In the genomic region with DNA sequence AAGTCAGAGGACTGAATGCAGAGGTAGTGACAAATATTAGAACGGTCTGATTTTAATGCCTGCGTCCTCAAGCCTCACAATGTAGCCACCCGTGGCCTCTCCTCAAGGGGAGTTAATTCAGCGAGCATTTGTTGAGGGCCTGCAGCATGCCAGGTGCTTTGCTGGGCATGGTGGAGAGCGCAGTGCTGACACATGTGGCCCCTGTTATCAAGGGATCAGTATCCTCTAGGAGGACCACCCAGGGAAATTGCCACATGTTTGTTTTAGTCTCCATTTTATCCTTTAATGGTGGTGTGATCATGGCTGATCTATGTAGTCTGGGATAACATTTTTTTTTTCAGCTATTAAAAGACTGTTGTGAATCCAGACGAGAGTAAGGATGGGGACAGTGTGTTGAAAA, we compare ENCODE assay signal across 17 cellular contexts. TPM values are rescaled to one million over a fixed set of nuclear protein-coding genes. Genes with fewer than 3 reads are reported as not detected.
DNase-seq lines count a peak whose midpoint lies in the region; ATAC-seq, FAIRE-seq and TF ChIP-seq lines count a peak whose summit lies in the region.
"Had no signal": no experiment of that assay in that cellular context is flagged by ENCODE, and none has a peak within 500 bp of the region (broad histone marks: within the 10 kb centered on the region; RNA-seq: fewer than 3 reads in every experiment).

No MANE protein-coding gene starts in this region.

- DNase-seq in SHP77 (lab: John Stamatoyannopoulos, UW) (peak; percentile 28 to 59), SHP77 treated with DMSO at 0.1 percent for 48 hours (lab: John Stamatoyannopoulos, UW) (no peak), OCI-LY7 (ENCODE audit: low spot score) (no peak), epithelial cell of prostate (ENCODE audit: low read depth, low spot score) (no peak), RCC 7860 (ENCODE audit: low spot score) (no peak), DMS114 treated with DMSO at 0.1 percent for 48 hours (lab: John Stamatoyannopoulos, UW; ENCODE audit: unreplicated experiment) (no peak)
- DNase-seq: activated CD4-positive, alpha-beta T cell treated with anti-CD3 and anti-CD28 coated beads, Interleukin-2, amount 50 U/mL, for 4 hours; activated naive CD4-positive, alpha-beta T cell treated with anti-CD3 and anti-CD28 coated beads, Interleukin-2, amount 10 ng/mL, durations not matched to agents 7 days and 5 days; activated T-cell treated with anti-CD3 and anti-CD28 coated beads, Interleukin-2, amount 50 U/mL, for 24 hours; aorta; CD4-positive, alpha-beta T cell; stimulated activated CD4-positive, alpha-beta T cell treated with anti-CD3 and anti-CD28 coated beads, Interleukin-4, amount 100 ng/mL, for 24 hours; uterus had no signal

- peak overlapping the region; percentile 69; the same call in 1 of the 2 replicates for H2AFZ ChIP-seq in OCI-LY7 (ENCODE audit: low read length)

- no peak overlapping the region for H3K4me3 Mint-ChIP-seq in stimulated activated memory B cell treated with anti-CD40 and anti-IgM and Interleukin-4, amounts not matched to agents 10 μg/mL and 1 μg/mL and 100 μg/mL, for 72 hours
- H3K4me3 Mint-ChIP-seq: activated naive CD4-positive, alpha-beta T cell treated with anti-CD3 and anti-CD28 coated beads, Interleukin-2, amount 10 ng/mL, durations not matched to agents 7 days and 5 days; activated T-cell treated with anti-CD3 and anti-CD28 coated beads, Interleukin-2, amount 50 U/mL, for 24 hours; CD4-positive, alpha-beta T cell; central memory CD8-positive, alpha-beta T cell had no signal

- no TSS peak for BruUV-seq in OCI-LY7 (replicated peaks; lab: Mats Ljungman, UMichigan)

- no peak overlapping the region for H3K4me3 ChIP-seq in OCI-LY7 (ENCODE audit: low read depth, low read length, poor library complexity, severe bottlenecking)
- H3K4me3 ChIP-seq: psoas muscle, uterus had no signal

- H3K36me3 Mint-ChIP-seq in stimulated activated memory B cell treated with anti-CD40 and anti-IgM and Interleukin-4, amounts not matched to agents 10 μg/mL and 1 μg/mL and 100 μg/mL, for 72 hours: no peaks in the 10 kb centered on the region
- H3K36me3 Mint-ChIP-seq: activated naive CD4-positive, alpha-beta T cell treated with anti-CD3 and anti-CD28 coated beads, Interleukin-2, amount 10 ng/mL, durations not matched to agents 7 days and 5 days had no signal

- no peak for FAIRE-seq in RCC 7860 (lab: Jason Lieb, UNC)

- no peak for TF ChIP-seq CTCF in OCI-LY7 (conservative IDR thresholded peaks at IDR 0.05; ENCODE audit: low read length)

- H3K27ac Mint-ChIP-seq in stimulated activated memory B cell treated with anti-CD40 and anti-IgM and Interleukin-4, amounts not matched to agents 10 μg/mL and 1 μg/mL and 100 μg/mL, for 72 hours: peak overlapping the region; percentile 87
- H3K27ac Mint-ChIP-seq: activated naive CD4-positive, alpha-beta T cell treated with anti-CD3 and anti-CD28 coated beads, Interleukin-2, amount 10 ng/mL, durations not matched to agents 7 days and 5 days; activated T-cell treated with anti-CD3 and anti-CD28 coated beads, Interleukin-2, amount 50 U/mL, for 24 hours; CD4-positive, alpha-beta T cell had no signal

- H3K4me1 Mint-ChIP-seq in stimulated activated memory B cell treated with anti-CD40 and anti-IgM and Interleukin-4, amounts not matched to agents 10 μg/mL and 1 μg/mL and 100 μg/mL, for 72 hours: peaks cover 50% of the 10 kb centered on the region

- H3K27ac ChIP-seq in OCI-LY7 (ENCODE audit: low read depth, low read length, poor library complexity, severe bottlenecking): no peak overlapping the region
- H3K27ac ChIP-seq in epithelial cell of prostate: peak overlapping the region; percentile 66
- H3K27ac ChIP-seq: psoas muscle, uterus had no signal

- H3K36me3 ChIP-seq in OCI-LY7 (ENCODE audit: insufficient read depth, low read length): no peaks in the 10 kb centered on the region
- H3K36me3 ChIP-seq: uterus had no signal

- no peaks in the 10 kb centered on the region for H3K9me3 ChIP-seq in OCI-LY7 (ENCODE audit: low read length)
- H3K9me3 ChIP-seq: psoas muscle, uterus had no signal

- POLR2A ChIA-PET in OCI-LY7 (lab: Charles Lee): interaction anchor here (0.6 to 0.7 kb wide), 2 partner anchors 61 to 80 kb away, joined by 3 to 4 read pairs; no protein-coding TSS in a partner anchor

- CTCF ChIA-PET in OCI-LY7 (lab: Charles Lee; ENCODE audit: unreplicated experiment): interaction anchor here (0.9 kb wide), 1 partner anchor 22 kb away, joined by 8 read pairs; no protein-coding TSS in a partner anchor

- H3K4me1 ChIP-seq in OCI-LY7 (ENCODE audit: insufficient read depth, low read length, poor library complexity, severe bottlenecking): peaks cover 25% of the 10 kb centered on the region
- H3K4me1 ChIP-seq: psoas muscle, uterus had no signal

- H3K9me2 ChIP-seq in OCI-LY7 (ENCODE audit: insufficient read depth, low read length): no peaks in the 10 kb centered on the region

- H3K9me3 Mint-ChIP-seq in stimulated activated memory B cell treated with anti-CD40 and anti-IgM and Interleukin-4, amounts not matched to agents 10 μg/mL and 1 μg/mL and 100 μg/mL, for 72 hours: no peaks in the 10 kb centered on the region
- H3K9me3 Mint-ChIP-seq: activated naive CD4-positive, alpha-beta T cell treated with anti-CD3 and anti-CD28 coated beads, Interleukin-2, amount 10 ng/mL, durations not matched to agents 7 days and 5 days; activated T-cell treated with anti-CD3 and anti-CD28 coated beads, Interleukin-2, amount 50 U/mL, for 24 hours; CD4-positive, alpha-beta T cell; central memory CD8-positive, alpha-beta T cell had no signal

- no peaks in the 10 kb centered on the region for H3K27me3 Mint-ChIP-seq in stimulated activated memory B cell treated with anti-CD40 and anti-IgM and Interleukin-4, amounts not matched to agents 10 μg/mL and 1 μg/mL and 100 μg/mL, for 72 hours
- H3K27me3 Mint-ChIP-seq: central memory CD8-positive, alpha-beta T cell had no signal

- H3K79me2 ChIP-seq in OCI-LY7 (ENCODE audit: insufficient read depth, low read depth, low read length): no peaks in the 10 kb centered on the region

- no peaks in the 10 kb centered on the region for H4K20me1 ChIP-seq in OCI-LY7 (ENCODE audit: insufficient read depth, low read length)

- intact Hi-C loops in OCI-LY7 (cut with micrococcal nuclease; ENCODE audit: unreplicated experiment): no loop called here

- peak overlapping the region; percentile 70 for H3K4me2 ChIP-seq in OCI-LY7 (ENCODE audit: low read length)

- no peak for ATAC-seq in stimulated activated memory B cell treated with anti-CD40 and anti-IgM and Interleukin-4, amounts not matched to agents 10 μg/mL and 1 μg/mL and 100 μg/mL, for 72 hours
- no peak for ATAC-seq in HG03159 (IDR thresholded peaks at IDR 0.05; ENCODE audit: unreplicated experiment)

RNA-seq across cellular contexts. Expression of a gene that starts 19.2 kb away (rescaled TPM):
- 22.9 and 25.4 TPM in 2 replicates for total RNA-seq in OCI-LY7 (2014; rRNA removed; shearing (Covaris generic))
- 21.1 and 23.3 TPM in 2 replicates for total RNA-seq in OCI-LY7 (2022)

Comparison
In these comparisons a context has a peak if more than half of its experiments do, and no peak if none do; other contexts are left out.
1. DNase-seq: peak in SHP77 (2 of 2); none in SHP77 treated with DMSO at 0.1 percent for 48 hours (single experiment), OCI-LY7 (single experiment), epithelial cell of prostate (single experiment), RCC 7860 (single experiment) and DMS114 treated with DMSO at 0.1 percent for 48 hours (single experiment).